Comparison of ENCODE assay signal across 23 cellular contexts in the genomic region with DNA sequence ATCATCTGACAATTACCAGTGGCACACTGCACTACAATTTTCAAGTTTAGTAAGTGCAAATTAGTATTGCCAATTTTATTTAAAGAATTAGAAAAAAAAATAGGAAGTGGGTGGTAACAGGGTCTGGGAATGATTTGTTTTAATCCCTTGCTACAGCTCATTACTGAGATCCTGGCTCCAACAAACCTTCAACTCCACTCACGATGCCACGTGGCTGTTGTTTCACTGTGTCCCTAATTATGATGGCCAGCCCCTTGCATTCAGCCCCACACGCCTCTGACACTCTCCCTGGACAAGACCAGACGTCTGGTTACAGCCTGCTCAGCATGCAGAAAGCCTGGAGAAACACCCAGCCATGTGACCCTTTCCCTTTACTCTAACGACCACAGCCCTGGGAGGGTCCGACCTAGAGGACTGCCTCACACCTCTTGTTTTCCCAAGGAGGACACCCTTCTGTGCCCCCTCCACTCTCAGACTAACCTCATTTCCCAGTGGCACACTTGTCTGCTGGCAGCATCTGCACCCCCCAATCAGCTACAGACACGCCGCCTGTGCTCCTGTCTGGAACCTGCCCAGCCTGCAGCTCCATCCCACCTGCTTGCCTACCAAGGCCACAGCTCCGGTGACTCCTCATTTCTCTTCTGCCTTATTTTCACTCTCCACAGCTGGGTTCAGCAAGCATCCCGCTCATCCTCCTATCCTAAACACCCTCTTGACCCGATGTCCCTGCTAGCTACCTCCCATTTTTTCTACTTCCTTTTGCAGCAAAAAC. TPM values are rescaled to one million over a fixed set of nuclear protein-coding genes. Genes with fewer than 3 reads are reported as not detected.
DNase-seq lines count a peak whose midpoint lies in the region; ATAC-seq, FAIRE-seq and TF ChIP-seq lines count a peak whose summit lies in the region.
"Had no signal": no experiment of that assay in that cellular context is flagged by ENCODE, and none has a peak within 500 bp of the region (broad histone marks: within the 10 kb centered on the region; RNA-seq: fewer than 3 reads in every experiment).

No MANE protein-coding gene starts in this region.

- H3K36me3 Mint-ChIP-seq in CD4-positive, CD25-positive, alpha-beta regulatory T cell = no peaks in the 10 kb centered on the region
- H3K36me3 Mint-ChIP-seq in brain = peaks cover 9% of the 10 kb centered on the region
- no peaks in the 10 kb centered on the region for H3K36me3 Mint-ChIP-seq in activated T-helper 2 cell treated with anti-CD3 and anti-CD28 coated beads, Interferon-gamma antibody, Interleukin-2, Interleukin-4, amounts not matched to agents 10 μg/mL and 5 μg/mL and 100 μg/mL, durations not matched to agents 14 hours and 24 hours and 36 hours (ENCODE audit: low read depth)

- H3K9me3 Mint-ChIP-seq in CD4-positive, CD25-positive, alpha-beta regulatory T cell = peaks cover 0 to 4% (median 0%) of the 10 kb centered on the region in 7 donors
- H3K9me3 Mint-ChIP-seq in brain = no peaks in the 10 kb centered on the region
- no peaks in the 10 kb centered on the region for H3K9me3 Mint-ChIP-seq in activated T-helper 2 cell treated with anti-CD3 and anti-CD28 coated beads, Interferon-gamma antibody, Interleukin-2, Interleukin-4, amounts not matched to agents 10 μg/mL and 5 μg/mL and 100 μg/mL, durations not matched to agents 14 hours and 24 hours and 36 hours

- peaks cover 12% of the 10 kb centered on the region for H3K4me1 ChIP-seq in CD4-positive, CD25-positive, alpha-beta regulatory T cell (ENCODE audit: control insufficient read depth, insufficient read depth, low read length, poor library complexity, severe bottlenecking)
- H3K4me1 ChIP-seq in kidney (ENCODE audit: control insufficient read depth in 1 of 2, insufficient read depth in 1 of 2, low read depth in 1 of 2, low read length in 2 of 2) = no peaks in the 10 kb centered on the region
- H3K4me1 ChIP-seq: BE2C, HAP-1 had no signal

- H3K27me3 ChIP-seq in CD4-positive, CD25-positive, alpha-beta regulatory T cell (ENCODE audit: control insufficient read depth, insufficient read depth, low read length) = no peaks in the 10 kb centered on the region
- H3K27me3 ChIP-seq: BE2C, MG63 had no signal

- H3K9me3 ChIP-seq in CD4-positive, CD25-positive, alpha-beta regulatory T cell (ENCODE audit: control insufficient read depth in 2 of 2, low read length in 2 of 2) = no peaks in the 10 kb centered on the region
- no peaks in the 10 kb centered on the region for H3K9me3 ChIP-seq in kidney (ENCODE audit: control insufficient read depth in 1 of 2, low read length in 2 of 2)
- H3K9me3 ChIP-seq: BE2C, HAP-1, MG63 had no signal

- peak overlapping the region in 2 of 3 donors; percentile 43 to 64 for H3K27ac Mint-ChIP-seq in CD4-positive, CD25-positive, alpha-beta regulatory T cell
- peak overlapping the region in 3 of 5 experiments; percentile 8 to 95 (median 21) for H3K27ac Mint-ChIP-seq in brain
- H3K27ac Mint-ChIP-seq in activated T-helper 2 cell treated with anti-CD3 and anti-CD28 coated beads, Interferon-gamma antibody, Interleukin-2, Interleukin-4, amounts not matched to agents 10 μg/mL and 5 μg/mL and 100 μg/mL, durations not matched to agents 14 hours and 24 hours and 36 hours = no peak overlapping the region

- no peak for ATAC-seq in CD4-positive, CD25-positive, alpha-beta regulatory T cell (ENCODE audit: low read depth in 2 of 2)

- peaks cover 0 to 29% (median 21%) of the 10 kb centered on the region in 4 donors for H3K4me1 Mint-ChIP-seq in CD4-positive, CD25-positive, alpha-beta regulatory T cell
- peaks cover 21% of the 10 kb centered on the region for H3K4me1 Mint-ChIP-seq in brain
- H3K4me1 Mint-ChIP-seq in activated T-helper 2 cell treated with anti-CD3 and anti-CD28 coated beads, Interferon-gamma antibody, Interleukin-2, Interleukin-4, amounts not matched to agents 10 μg/mL and 5 μg/mL and 100 μg/mL, durations not matched to agents 14 hours and 24 hours and 36 hours (ENCODE audit: low read depth) = peaks cover 15% of the 10 kb centered on the region

- H3K27me3 Mint-ChIP-seq in CD4-positive, CD25-positive, alpha-beta regulatory T cell = peaks cover 16% of the 10 kb centered on the region
- H3K27me3 Mint-ChIP-seq in brain = peaks cover 7% of the 10 kb centered on the region
- peaks cover 3% of the 10 kb centered on the region for H3K27me3 Mint-ChIP-seq in activated T-helper 2 cell treated with anti-CD3 and anti-CD28 coated beads, Interferon-gamma antibody, Interleukin-2, Interleukin-4, amounts not matched to agents 10 μg/mL and 5 μg/mL and 100 μg/mL, durations not matched to agents 14 hours and 24 hours and 36 hours (ENCODE audit: low read depth)

- FAIRE-seq in kidney (lab: Jason Lieb, UNC) = no peak

- no peak overlapping the region for H3K4me3 ChIP-seq in CD4-positive, CD25-positive, alpha-beta regulatory T cell (ENCODE audit: low read depth, low read length)
- H3K4me3 ChIP-seq in kidney (ENCODE audit: low read length in 2 of 2) = no peak overlapping the region
- H3K4me3 ChIP-seq: HAP-1, MG63, PC-9 had no signal

- H3K4me3 Mint-ChIP-seq in CD4-positive, CD25-positive, alpha-beta regulatory T cell = peak overlapping the region in 2 of 4 donors; percentile 48 to 68
- H3K4me3 Mint-ChIP-seq in brain = no peak overlapping the region
- H3K4me3 Mint-ChIP-seq in activated T-helper 2 cell treated with anti-CD3 and anti-CD28 coated beads, Interferon-gamma antibody, Interleukin-2, Interleukin-4, amounts not matched to agents 10 μg/mL and 5 μg/mL and 100 μg/mL, durations not matched to agents 14 hours and 24 hours and 36 hours (ENCODE audit: low read depth) = no peak overlapping the region

- no peak overlapping the region for H3K9ac ChIP-seq in kidney (ENCODE audit: low read length in 2 of 2)

- H3K27ac ChIP-seq in CD4-positive, CD25-positive, alpha-beta regulatory T cell (ENCODE audit: insufficient read depth, low read length, poor library complexity, severe bottlenecking) = no peak overlapping the region
- no peak overlapping the region for H3K27ac ChIP-seq in kidney (ENCODE audit: low read depth in 2 of 2, low read length in 2 of 2)
- H3K27ac ChIP-seq: PC-9 had no signal

- no peak for TF ChIP-seq CTCF in brain (conservative IDR thresholded peaks at IDR 0.05)
- TF ChIP-seq CTCF in kidney (IDR thresholded peaks at IDR 0.05; ENCODE audit: borderline replicate concordance, extremely low read depth, insufficient read depth) = no peak

- no peak for DNase-seq in CD4-positive, CD25-positive, alpha-beta regulatory T cell
- DNase-seq in NCI-H2227 (lab: John Stamatoyannopoulos, UW; ENCODE audit: unreplicated experiment) = peak; percentile 26
- peak; percentile 11 for DNase-seq in kidney
- DNase-seq in NCI-H1092 (lab: John Stamatoyannopoulos, UW) = no peak
- DNase-seq in GDM1 (lab: John Stamatoyannopoulos, UW) = no peak
- DNase-seq in NCI-H187 treated with DMSO at 0.1 percent for 48 hours (lab: John Stamatoyannopoulos, UW) = no peak
- DNase-seq in activated T-helper 2 cell treated with anti-CD3 and anti-CD28 coated beads, Interferon-gamma antibody, Interleukin-2, Interleukin-4, amounts not matched to agents 10 μg/mL and 5 μg/mL and 100 μg/mL, durations not matched to agents 14 hours and 24 hours and 36 hours (ENCODE audit: low spot score) = no peak
- DNase-seq: BE2C, DMS79, MG63, NCI-H1048, NCI-H1436, NCI-H1930, NCI-H226, NCI-H510A treated with DMSO at 0.1 percent for 48 hours, NCI-H748 treated with DMSO at 0.1 percent for 48 hours, PC-9, RPMI8226, SHP77 treated with DMSO at 0.1 percent for 48 hours had no signal

- intact Hi-C loops in kidney (cut with DNase I) = no loop called here
- intact Hi-C loops in activated T-helper 2 cell treated with anti-CD3 and anti-CD28 coated beads, Interferon-gamma antibody, Interleukin-2, Interleukin-4, amounts not matched to agents 10 μg/mL and 5 μg/mL and 100 μg/mL, durations not matched to agents 14 hours and 24 hours and 36 hours (cut with micrococcal nuclease) = no loop called here

- no peaks in the 10 kb centered on the region for H3K36me3 ChIP-seq in CD4-positive, CD25-positive, alpha-beta regulatory T cell (ENCODE audit: control insufficient read depth, insufficient read depth, low read length)
- peaks cover 2 to 3% of the 10 kb centered on the region in 2 donors for H3K36me3 ChIP-seq in kidney (ENCODE audit: control insufficient read depth in 1 of 2, insufficient read depth in 2 of 2, low read length in 2 of 2)
- H3K36me3 ChIP-seq: BE2C, MG63 had no signal

RNA-seq across cellular contexts. Expression of gene SLC25A1, which starts 18.5 kb away (rescaled TPM):
- 27.6 TPM for total RNA-seq in CD4-positive, CD25-positive, alpha-beta regulatory T cell
- 10 to 100 TPM; 38.9 to 62.9 (median 52.6) TPM for polyA plus RNA-seq in CD4-positive, CD25-positive, alpha-beta regulatory T cell
- polyA plus RNA-seq in brain (ENCODE audit: insufficient read depth, low read depth, low replicate concordance) = 64.3 TPM
- 62.6 TPM for total RNA-seq in kidney
- 128 TPM for polyA plus RNA-seq in kidney (ENCODE audit: insufficient read depth, low read depth, low replicate concordance)
- total RNA-seq in activated T-helper 2 cell treated with anti-CD3 and anti-CD28 coated beads, Interferon-gamma antibody, Interleukin-2, Interleukin-4, amounts not matched to agents 10 μg/mL and 5 μg/mL and 100 μg/mL, durations not matched to agents 14 hours and 24 hours and 36 hours = 52.0 and 53.1 TPM in 2 replicates

RNA-seq across cellular contexts. Expression of gene GSC2, which starts 46.9 kb away (rescaled TPM):
- total RNA-seq in CD4-positive, CD25-positive, alpha-beta regulatory T cell = not detected
- not detected for polyA plus RNA-seq in CD4-positive, CD25-positive, alpha-beta regulatory T cell
- not detected for polyA plus RNA-seq in brain (ENCODE audit: insufficient read depth, low read depth, low replicate concordance)
- total RNA-seq in kidney = not detected
- not detected for polyA plus RNA-seq in kidney (ENCODE audit: insufficient read depth, low read depth, low replicate concordance)
- not detected in 2 replicates for total RNA-seq in activated T-helper 2 cell treated with anti-CD3 and anti-CD28 coated beads, Interferon-gamma antibody, Interleukin-2, Interleukin-4, amounts not matched to agents 10 μg/mL and 5 μg/mL and 100 μg/mL, durations not matched to agents 14 hours and 24 hours and 36 hours
- total RNA-seq: A673, LHCN-M2, PC-9 had no signal

RNA-seq across cellular contexts. Expression of gene ESS2, which starts 52.6 kb away (rescaled TPM):
- total RNA-seq in CD4-positive, CD25-positive, alpha-beta regulatory T cell = 47.3 TPM
- polyA plus RNA-seq in CD4-positive, CD25-positive, alpha-beta regulatory T cell = 10 to 100 TPM in 3 of 4 donors, 1 to 10 TPM in 1; 10.0 to 12.5 (median 11.2) TPM
- polyA plus RNA-seq in brain (ENCODE audit: insufficient read depth, low read depth, low replicate concordance) (30.4 TPM), kidney (ENCODE audit: insufficient read depth, low read depth, low replicate concordance) (15.3 TPM)
- 14.3 TPM for total RNA-seq in kidney
- total RNA-seq in activated T-helper 2 cell treated with anti-CD3 and anti-CD28 coated beads, Interferon-gamma antibody, Interleukin-2, Interleukin-4, amounts not matched to agents 10 μg/mL and 5 μg/mL and 100 μg/mL, durations not matched to agents 14 hours and 24 hours and 36 hours = 19.4 and 20.3 TPM in 2 replicates

Comparison
In these comparisons a context has a peak if more than half of its experiments do, and no peak if none do; other contexts are left out.
1. DNase-seq: peak in NCI-H2227 (single experiment) and kidney (single experiment); none in CD4-positive, CD25-positive, alpha-beta regulatory T cell (0 of 3), NCI-H1092 (single experiment), GDM1 (single experiment), NCI-H187 treated with DMSO at 0.1 percent for 48 hours (single experiment) and activated T-helper 2 cell treated with anti-CD3 and anti-CD28 coated beads, Interferon-gamma antibody, Interleukin-2, Interleukin-4, amounts not matched to agents 10 μg/mL and 5 μg/mL and 100 μg/mL, durations not matched to agents 14 hours and 24 hours and 36 hours (single experiment).